Comparison of ENCODE assay signal across 8 cellular contexts in the genomic region with DNA sequence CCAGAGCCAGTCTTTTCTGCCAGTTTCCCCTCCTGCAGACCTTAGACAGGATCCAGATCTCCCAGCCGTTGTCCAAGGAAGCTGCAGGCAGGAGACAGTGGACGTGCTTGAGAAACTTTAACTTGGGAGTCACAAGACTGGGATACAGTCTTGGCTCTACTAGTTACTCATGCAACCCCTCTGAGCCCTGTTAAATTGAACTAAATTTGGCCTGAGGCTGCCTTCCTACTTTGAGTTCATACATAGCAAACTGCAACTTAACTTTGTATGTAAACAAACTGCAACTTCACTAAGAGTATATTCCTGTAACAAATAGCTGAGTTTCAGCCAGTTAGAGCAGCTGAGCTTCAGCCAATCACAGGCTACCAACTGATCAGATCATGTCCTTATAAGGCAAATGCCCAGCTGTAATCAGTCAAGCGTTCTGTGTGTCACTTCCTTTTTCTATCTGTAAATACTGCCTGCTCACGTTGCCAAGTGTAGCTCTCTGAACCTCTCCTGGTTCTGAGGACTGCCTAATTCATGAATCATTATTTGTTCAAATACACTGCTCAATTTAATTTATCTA.
DNase-seq lines count a peak whose midpoint lies in the region; ATAC-seq and TF ChIP-seq lines count a peak whose summit lies in the region.

No MANE protein-coding gene starts in this region.

- H4K20me1 ChIP-seq in BLaER1 treated with 17β-estradiol and CSF1 and Interleukin-3, amounts not matched to agents 10 nM and 100 nM = no peaks in the 10 kb centered on the region

- peaks cover 0 to 3% (median 0%) of the 10 kb centered on the region in 11 experiments; a peak in 1 of 22 replicates for H3K36me3 ChIP-seq in BLaER1 treated with 17β-estradiol and CSF1 and Interleukin-3, amounts not matched to agents 10 nM and 100 nM
- H3K36me3 ChIP-seq in heart right ventricle (no peaks in the 10 kb centered on the region), thoracic aorta (no peaks in the 10 kb centered on the region)

- H3K9ac ChIP-seq in BLaER1 treated with 17β-estradiol and CSF1 and Interleukin-3, amounts not matched to agents 10 nM and 100 nM = 0 out of 22 replicates have a peak overlapping the region, but pooled peaks of 1 of the 11 experiments have one; percentile 12

- no peak for TF ChIP-seq CTCF in heart right ventricle (IDR thresholded peaks at IDR 0.05)
- no peak for TF ChIP-seq CTCF in thoracic aorta (IDR thresholded peaks at IDR 0.05)

- intact Hi-C loops in heart right ventricle (cut with DNase I) = no loop called here

- H3K27ac ChIP-seq in BLaER1 treated with 17β-estradiol and CSF1 and Interleukin-3, amounts not matched to agents 10 nM and 100 nM = peak overlapping the region in 8 of 11 experiments; percentile 8 to 70 (median 57); a peak in 13 of 22 replicates
- H3K27ac ChIP-seq in heart right ventricle (peak overlapping the region in 3 of 10 donors; percentile 22 to 74 (median 23)), thoracic aorta (peak overlapping the region; percentile 36 to 69)

- 34 to 35% methylated on average over 4 of the region's 4 CpGs for WGBS in heart right ventricle, 2 donors

- no peaks in the 10 kb centered on the region for H3K27me3 ChIP-seq in BLaER1 treated with 17β-estradiol and CSF1 and Interleukin-3, amounts not matched to agents 10 nM and 100 nM
- H3K27me3 ChIP-seq in heart right ventricle (no peaks in the 10 kb centered on the region), thoracic aorta (replicated peaks; ENCODE audit: insufficient read depth) (no peaks in the 10 kb centered on the region)

- no peak overlapping the region for H3K4me3 ChIP-seq in BLaER1 treated with 17β-estradiol and CSF1 and Interleukin-3, amounts not matched to agents 10 nM and 100 nM
- H3K4me3 ChIP-seq in heart right ventricle = no peak overlapping the region
- H3K4me3 ChIP-seq in thoracic aorta = no peak overlapping the region

- H3K4me2 ChIP-seq in BLaER1 treated with 17β-estradiol and CSF1 and Interleukin-3, amounts not matched to agents 10 nM and 100 nM = peak overlapping the region in 5 of 11 experiments; percentile 4 to 31 (median 10); a peak in 4 of 22 replicates

- DNase-seq in SK-N-DZ (ENCODE audit: low spot score) (peak; percentile 67), heart right ventricle (no peak), thoracic aorta (ENCODE audit: low spot score) (no peak), activated gamma-delta T cell (lab: John Stamatoyannopoulos, UW) (no peak)

- peaks cover 54 to 74% (median 65%) of the 10 kb centered on the region in 11 experiments for H3K9me3 ChIP-seq in BLaER1 treated with 17β-estradiol and CSF1 and Interleukin-3, amounts not matched to agents 10 nM and 100 nM (replicated peaks in 1 of 11)
- H3K9me3 ChIP-seq in heart right ventricle = peaks cover 0 to 26% (median 0%) of the 10 kb centered on the region in 11 donors
- peaks cover 11% of the 10 kb centered on the region for H3K9me3 ChIP-seq in thoracic aorta

- peak; percentile 60 for ATAC-seq in HG03066 (IDR thresholded peaks at IDR 0.05; ENCODE audit: low read depth, unreplicated experiment)
- peak in 7 of 8 donors; percentile 41 to 83 (median 63) for ATAC-seq in heart right ventricle
- peak; percentile 44 for ATAC-seq in thoracic aorta (ENCODE audit: insufficient number of reproducible peaks, low FRiP score, low read depth)
- no peak for ATAC-seq in GM21825 (IDR thresholded peaks at IDR 0.05; ENCODE audit: unreplicated experiment)
- ATAC-seq in GM18861 (IDR thresholded peaks at IDR 0.05; ENCODE audit: unreplicated experiment) = no peak

- peaks cover 0 to 12% (median 8%) of the 10 kb centered on the region in 10 experiments; a peak in 9 of 20 replicates for H3K4me1 ChIP-seq in BLaER1 treated with 17β-estradiol and CSF1 and Interleukin-3, amounts not matched to agents 10 nM and 100 nM
- H3K4me1 ChIP-seq in heart right ventricle (peaks cover 0 to 16% (median 3%) of the 10 kb centered on the region in 9 donors), thoracic aorta (ENCODE audit: control insufficient read depth in 1 of 2, low read depth in 2 of 2) (peaks cover 0 to 7% of the 10 kb centered on the region in 2 donors)

Comparison
In these comparisons a context has a peak if more than half of its experiments do, and no peak if none do; other contexts are left out.
1. ATAC-seq: peak in HG03066 (single experiment), heart right ventricle (7 of 8) and thoracic aorta (single experiment); none in GM21825 (single experiment) and GM18861 (single experiment).